11 cellular contexts compared by ENCODE assay signal in genomic region chr17:64500923-64501765, GRCh38. TPM values are rescaled to one million over a fixed set of nuclear protein-coding genes. Genes with fewer than 3 reads are reported as not detected.
DNase-seq lines count a peak whose midpoint lies in the region; ATAC-seq and TF ChIP-seq lines count a peak whose summit lies in the region.
"Had no signal": no experiment of that assay in that cellular context is flagged by ENCODE, and none has a peak within 500 bp of the region (broad histone marks: within the 10 kb centered on the region; RNA-seq: fewer than 3 reads in every experiment).

No MANE protein-coding gene starts in this region.

- peak overlapping the region; percentile 87 for H3K27ac Mint-ChIP-seq in endothelial cell (ENCODE audit: unreplicated experiment)
- H3K27ac Mint-ChIP-seq in stimulated activated naive B cell treated with anti-CD40 and anti-IgM and Interleukin-4, amounts not matched to agents 10 μg/mL and 1 μg/mL and 100 μg/mL, for 72 hours, result peak overlapping the region; percentile 86

- H3K4me3 ChIP-seq in SK-N-MC (no peak overlapping the region), MG63 (no peak overlapping the region)
- H3K4me3 ChIP-seq: sigmoid colon had no signal

- peak overlapping the region; percentile 42 for H3K4me3 Mint-ChIP-seq in activated T-cell treated with anti-CD3 and anti-CD28 coated beads, Interleukin-2, amount 50 U/mL, for 4 hours
- peak overlapping the region; percentile 88 for H3K4me3 Mint-ChIP-seq in endothelial cell (ENCODE audit: unreplicated experiment)
- H3K4me3 Mint-ChIP-seq in stimulated activated naive B cell treated with anti-CD40 and anti-IgM and Interleukin-4, amounts not matched to agents 10 μg/mL and 1 μg/mL and 100 μg/mL, for 72 hours, result peak overlapping the region in 1 of 2 donors; percentile 59

- H3K27me3 ChIP-seq in MG63, result no peaks in the 10 kb centered on the region
- H3K27me3 ChIP-seq: sigmoid colon had no signal

- H3K27me3 Mint-ChIP-seq in activated T-cell treated with anti-CD3 and anti-CD28 coated beads, Interleukin-2, amount 50 U/mL, for 4 hours (ENCODE audit: low read depth), result no peaks in the 10 kb centered on the region
- H3K27me3 Mint-ChIP-seq in endothelial cell (ENCODE audit: unreplicated experiment), result peaks cover 34% of the 10 kb centered on the region
- no peaks in the 10 kb centered on the region for H3K27me3 Mint-ChIP-seq in stimulated activated naive B cell treated with anti-CD40 and anti-IgM and Interleukin-4, amounts not matched to agents 10 μg/mL and 1 μg/mL and 100 μg/mL, for 72 hours

- H3K4me1 Mint-ChIP-seq in activated T-cell treated with anti-CD3 and anti-CD28 coated beads, Interleukin-2, amount 50 U/mL, for 4 hours (ENCODE audit: low read depth), result peaks cover 74% of the 10 kb centered on the region
- peaks cover 76% of the 10 kb centered on the region for H3K4me1 Mint-ChIP-seq in endothelial cell (ENCODE audit: unreplicated experiment)
- H3K4me1 Mint-ChIP-seq in stimulated activated naive B cell treated with anti-CD40 and anti-IgM and Interleukin-4, amounts not matched to agents 10 μg/mL and 1 μg/mL and 100 μg/mL, for 72 hours, result peaks cover 60 to 82% of the 10 kb centered on the region in 2 donors

- no peak for DNase-seq in activated T-cell treated with anti-CD3 and anti-CD28 coated beads, Interleukin-2, amount 50 U/mL, for 4 hours
- no peak for DNase-seq in activated T-cell treated with anti-CD3 and anti-CD28 coated beads, Interleukin-2, amount 50 U/mL, for 1 hour
- no peak for DNase-seq in SK-N-MC (ENCODE audit: low read depth, low spot score)
- DNase-seq in endothelial cell (ENCODE audit: low spot score), result no peak
- DNase-seq in stimulated activated naive B cell treated with anti-CD40 and anti-IgM and Interleukin-4, amounts not matched to agents 10 μg/mL and 1 μg/mL and 100 μg/mL, for 72 hours, result no peak
- no peak for DNase-seq in NOMO-1 treated with dmso at 0.1 percent for 144 hours (lab: John Stamatoyannopoulos, UW; ENCODE audit: unreplicated experiment)
- DNase-seq in MG63, result no peak
- DNase-seq in NCI-H345 (lab: John Stamatoyannopoulos, UW), result no peak
- DNase-seq: NCI-H1417 treated with DMSO at 0.1 percent for 48 hours, NCI-H748 treated with DMSO at 0.1 percent for 48 hours, sigmoid colon had no signal

- TF ChIP-seq CTCF in endothelial cell (IDR thresholded peaks at IDR 0.05; ENCODE audit: unreplicated experiment), result no peak

- H3K9ac ChIP-seq in SK-N-MC (ENCODE audit: insufficient read length), result no peak overlapping the region

- peak overlapping the region; percentile 56 for H3K27ac ChIP-seq in SK-N-MC

- H3K36me3 ChIP-seq in SK-N-MC (ENCODE audit: insufficient read depth, low read length), result peaks cover 81% of the 10 kb centered on the region
- H3K36me3 ChIP-seq in MG63, result peaks cover 87% of the 10 kb centered on the region

- H3K36me3 Mint-ChIP-seq in activated T-cell treated with anti-CD3 and anti-CD28 coated beads, Interleukin-2, amount 50 U/mL, for 4 hours (ENCODE audit: insufficient read depth), result peaks cover 78% of the 10 kb centered on the region
- H3K36me3 Mint-ChIP-seq in endothelial cell (ENCODE audit: low read depth, unreplicated experiment), result peaks cover 79% of the 10 kb centered on the region
- H3K36me3 Mint-ChIP-seq in stimulated activated naive B cell treated with anti-CD40 and anti-IgM and Interleukin-4, amounts not matched to agents 10 μg/mL and 1 μg/mL and 100 μg/mL, for 72 hours, result peaks cover 70 to 81% of the 10 kb centered on the region in 2 donors

- no peaks in the 10 kb centered on the region for H3K9me3 Mint-ChIP-seq in activated T-cell treated with anti-CD3 and anti-CD28 coated beads, Interleukin-2, amount 50 U/mL, for 4 hours
- no peaks in the 10 kb centered on the region for H3K9me3 Mint-ChIP-seq in endothelial cell (ENCODE audit: unreplicated experiment)
- no peaks in the 10 kb centered on the region for H3K9me3 Mint-ChIP-seq in stimulated activated naive B cell treated with anti-CD40 and anti-IgM and Interleukin-4, amounts not matched to agents 10 μg/mL and 1 μg/mL and 100 μg/mL, for 72 hours

- no peak for ATAC-seq in activated T-cell treated with anti-CD3 and anti-CD28 coated beads, Interleukin-2, amount 50 U/mL, for 4 hours
- ATAC-seq in stimulated activated naive B cell treated with anti-CD40 and anti-IgM and Interleukin-4, amounts not matched to agents 10 μg/mL and 1 μg/mL and 100 μg/mL, for 72 hours (replicated peaks), result no peak

- H3K9me3 ChIP-seq in SK-N-MC (ENCODE audit: low read depth, low read length), result no peaks in the 10 kb centered on the region
- H3K9me3 ChIP-seq in MG63, result no peaks in the 10 kb centered on the region
- H3K9me3 ChIP-seq: sigmoid colon had no signal

RNA-seq across cellular contexts. Expression of gene POLG2, which starts 4.3 kb away (rescaled TPM):
- 10 to 100 TPM; 34.1 to 34.9 (median 34.2) TPM for total RNA-seq in activated T-cell treated with anti-CD3 and anti-CD28 coated beads, Interleukin-2, amount 50 U/mL, for 4 hours
- 21.3 TPM for total RNA-seq in endothelial cell (ENCODE audit: unreplicated experiment)
- total RNA-seq in MG63 (2014; rRNA removed; shearing (Covaris generic); ENCODE audit: low replicate concordance), result 2.8 and 10.4 TPM in 2 replicates

RNA-seq across cellular contexts. Expression of gene DDX5, which starts 4.9 kb away (rescaled TPM):
- total RNA-seq in activated T-cell treated with anti-CD3 and anti-CD28 coated beads, Interleukin-2, amount 50 U/mL, for 4 hours, result 1,000 to 10,000 TPM; 1,033 to 1,200 (median 1,184) TPM
- 771 TPM for total RNA-seq in endothelial cell (ENCODE audit: unreplicated experiment)
- total RNA-seq in MG63 (2014; rRNA removed; shearing (Covaris generic); ENCODE audit: low replicate concordance), result 420 and 1,383 TPM in 2 replicates

RNA-seq across cellular contexts. Expression of gene CEP95, which starts 5.6 kb away (rescaled TPM):
- 10 to 100 TPM; 35.1 to 38.2 (median 36.7) TPM for total RNA-seq in activated T-cell treated with anti-CD3 and anti-CD28 coated beads, Interleukin-2, amount 50 U/mL, for 4 hours
- 47.8 TPM for total RNA-seq in endothelial cell (ENCODE audit: unreplicated experiment)
- total RNA-seq in MG63 (2014; rRNA removed; shearing (Covaris generic); ENCODE audit: low replicate concordance), result 9.1 and 17.7 TPM in 2 replicates

RNA-seq across cellular contexts. Expression of gene MILR1, which starts 52.2 kb away (rescaled TPM):
- total RNA-seq in activated T-cell treated with anti-CD3 and anti-CD28 coated beads, Interleukin-2, amount 50 U/mL, for 4 hours, result not detected
- total RNA-seq in endothelial cell (ENCODE audit: unreplicated experiment), result 1.6 TPM
- total RNA-seq in MG63 (2014; rRNA removed; shearing (Covaris generic); ENCODE audit: low replicate concordance), result 5.6 and 19.0 TPM in 2 replicates
